Comparison of ENCODE assay signal across 10 cellular contexts in the genomic region with DNA sequence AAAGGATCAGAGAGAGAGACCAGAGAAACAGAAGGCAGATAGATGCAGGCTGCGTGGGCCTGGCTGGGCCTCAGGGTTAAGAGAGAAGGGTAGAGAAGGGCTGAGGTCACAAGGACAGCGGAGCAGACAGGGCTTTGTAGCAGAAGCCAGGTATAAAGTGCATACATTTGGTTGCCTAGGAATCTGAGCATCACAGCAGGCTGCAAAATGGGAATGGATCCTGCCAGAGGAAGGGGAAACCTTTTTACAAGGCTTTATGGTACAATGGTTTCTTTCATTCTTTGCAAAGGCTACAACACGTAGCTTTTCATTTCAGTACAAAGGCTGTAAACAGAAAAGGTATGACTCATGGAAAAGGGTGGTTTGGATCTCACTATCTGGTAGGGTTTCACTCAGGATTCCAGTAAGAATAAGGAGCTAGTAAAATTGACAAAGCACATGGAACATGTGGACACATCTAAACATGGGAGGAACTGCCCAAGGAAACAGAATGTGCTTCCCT.
DNase-seq lines count a peak whose midpoint lies in the region; ATAC-seq and TF ChIP-seq lines count a peak whose summit lies in the region.
"Had no signal": no experiment of that assay in that cellular context is flagged by ENCODE, and none has a peak within 500 bp of the region (broad histone marks: within the 10 kb centered on the region; RNA-seq: fewer than 3 reads in every experiment).

No MANE protein-coding gene starts in this region.

- peak overlapping the region; percentile 1 for H2AFZ ChIP-seq in neuronal stem cell (ENCODE audit: low read length)

- H3K27ac Mint-ChIP-seq in T-helper 2 cell treated with Interferon-gamma antibody and Interleukin-4, amounts not matched to agents 5 μg/mL and 100 μg/mL, for 36 hours: no peak overlapping the region
- H3K27ac Mint-ChIP-seq: activated T-helper 2 cell treated with anti-CD3 and anti-CD28 coated beads, Interferon-gamma antibody, Interleukin-2, Interleukin-4, amounts not matched to agents 10 μg/mL and 5 μg/mL and 100 μg/mL, durations not matched to agents 14 hours and 24 hours and 36 hours had no signal

- H3K36me3 ChIP-seq in neuronal stem cell (replicated peaks in 1 of 2; ENCODE audit: control insufficient read depth in 2 of 2, insufficient read depth in 2 of 2, low read length in 2 of 2): peaks cover 2 to 20% of the 10 kb centered on the region in 2 donors
- H3K36me3 ChIP-seq: neutrophil had no signal

- H3K79me1 ChIP-seq in neuronal stem cell (ENCODE audit: low read depth, low read length): no peaks in the 10 kb centered on the region

- H3K4me3 ChIP-seq in epithelial cell of proximal tubule (ENCODE audit: low read depth, low read length) (no peak overlapping the region), neuronal stem cell (ENCODE audit: low read length in 2 of 2) (no peak overlapping the region)

- H2BK15ac ChIP-seq in neuronal stem cell (ENCODE audit: low read length): no peak overlapping the region

- H3K18ac ChIP-seq in neuronal stem cell (ENCODE audit: low read length): no peak overlapping the region

- H2BK12ac ChIP-seq in neuronal stem cell (ENCODE audit: low read length): no peak overlapping the region

- H2BK5ac ChIP-seq in neuronal stem cell (ENCODE audit: low read length): no peak overlapping the region

- H3K27me3 Mint-ChIP-seq in T-helper 2 cell treated with Interferon-gamma antibody and Interleukin-4, amounts not matched to agents 5 μg/mL and 100 μg/mL, for 36 hours (ENCODE audit: low read depth): no peaks in the 10 kb centered on the region

- H3K4me3 Mint-ChIP-seq in T-helper 2 cell treated with Interferon-gamma antibody and Interleukin-4, amounts not matched to agents 5 μg/mL and 100 μg/mL, for 36 hours: no peak overlapping the region

- H3K27me3 ChIP-seq in neuronal stem cell (ENCODE audit: control insufficient read depth in 3 of 3, insufficient read depth in 3 of 3, low read depth in 1 of 3, low read length in 3 of 3): no peaks in the 10 kb centered on the region
- H3K27me3 ChIP-seq: neutrophil had no signal

- H4K91ac ChIP-seq in neuronal stem cell (ENCODE audit: low read depth, low read length, poor library complexity): no peak overlapping the region

- no CpG with 5 or more reads among the region's 3 CpGs for WGBS in neuronal stem cell (ENCODE audit: extremely low coverage in 2 of 2, insufficient read length in 2 of 2, insufficient replicate concordance in 1 of 2), 2 donors

- no peak overlapping the region for H4K8ac ChIP-seq in neuronal stem cell (ENCODE audit: low read depth, low read length)

- no peaks in the 10 kb centered on the region for H3K36me3 Mint-ChIP-seq in T-helper 2 cell treated with Interferon-gamma antibody and Interleukin-4, amounts not matched to agents 5 μg/mL and 100 μg/mL, for 36 hours (ENCODE audit: low read depth)

- ATAC-seq in GM18868 (IDR thresholded peaks at IDR 0.05; ENCODE audit: unreplicated experiment): peak; percentile 50
- ATAC-seq in GM19452 (IDR thresholded peaks at IDR 0.05; ENCODE audit: unreplicated experiment): no peak

- H3K4me1 ChIP-seq in neuronal stem cell (ENCODE audit: control insufficient read depth in 2 of 2, insufficient read depth in 1 of 2, low read depth in 1 of 2, low read length in 2 of 2): peaks cover 8 to 10% of the 10 kb centered on the region in 2 donors

- H3K9me3 ChIP-seq in neuronal stem cell (replicated peaks in 1 of 2; ENCODE audit: control insufficient read depth in 2 of 2, insufficient read depth in 1 of 2, low read depth in 1 of 2, low read length in 2 of 2): no peaks in the 10 kb centered on the region
- H3K9me3 ChIP-seq: neutrophil had no signal

- TF ChIP-seq CTCF in epithelial cell of proximal tubule (conservative IDR thresholded peaks at IDR 0.05; ENCODE audit: low read depth, low read length): no peak

- peak overlapping the region; percentile 27 for H3K27ac ChIP-seq in neuronal stem cell (replicated peaks; ENCODE audit: low read length)
- H3K27ac ChIP-seq: neutrophil had no signal

- no peak overlapping the region for H3K9ac ChIP-seq in neuronal stem cell (ENCODE audit: low read depth, low read length, poor library complexity)

- H3K4me2 ChIP-seq in neuronal stem cell (ENCODE audit: insufficient read depth, low read length, poor library complexity, severe bottlenecking): no peak overlapping the region

- no peak overlapping the region for H2AK5ac ChIP-seq in neuronal stem cell (ENCODE audit: low read depth, low read length)

- H3K9me3 Mint-ChIP-seq in T-helper 2 cell treated with Interferon-gamma antibody and Interleukin-4, amounts not matched to agents 5 μg/mL and 100 μg/mL, for 36 hours: no peaks in the 10 kb centered on the region
- H3K9me3 Mint-ChIP-seq: activated T-helper 2 cell treated with anti-CD3 and anti-CD28 coated beads, Interferon-gamma antibody, Interleukin-2, Interleukin-4, amounts not matched to agents 10 μg/mL and 5 μg/mL and 100 μg/mL, durations not matched to agents 14 hours and 24 hours and 36 hours had no signal

- no peak overlapping the region for H2BK120ac ChIP-seq in neuronal stem cell (ENCODE audit: low read depth, low read length)

- no peak overlapping the region for H3K23ac ChIP-seq in neuronal stem cell (ENCODE audit: low read depth, low read length, poor library complexity)

- no peaks in the 10 kb centered on the region for H3K4me1 Mint-ChIP-seq in T-helper 2 cell treated with Interferon-gamma antibody and Interleukin-4, amounts not matched to agents 5 μg/mL and 100 μg/mL, for 36 hours (ENCODE audit: low read depth)

- H3K4ac ChIP-seq in neuronal stem cell (ENCODE audit: low read length): no peak overlapping the region

- H3K14ac ChIP-seq in neuronal stem cell (ENCODE audit: low read length): no peak overlapping the region

- DNase-seq in NCI-H2196 (lab: John Stamatoyannopoulos, UW; ENCODE audit: unreplicated experiment) (peak; percentile 28), epithelial cell of proximal tubule (ENCODE audit: low read depth) (peak; percentile 35), neuronal stem cell (ENCODE audit: low spot score) (peak; percentile 21), NCI-H524 (lab: John Stamatoyannopoulos, UW) (no peak), SW 1271 (lab: John Stamatoyannopoulos, UW) (no peak)
- no peak for DNase-seq in T-helper 2 cell treated with Interferon-gamma antibody and Interleukin-4, amounts not matched to agents 5 μg/mL and 100 μg/mL, for 36 hours (ENCODE audit: low spot score)

Comparison
In these comparisons a context has a peak if more than half of its experiments do, and no peak if none do; other contexts are left out.
1. DNase-seq: peak in NCI-H2196 (single experiment), epithelial cell of proximal tubule (single experiment) and neuronal stem cell (single experiment); none in NCI-H524 (0 of 2), T-helper 2 cell treated with Interferon-gamma antibody and Interleukin-4, amounts not matched to agents 5 μg/mL and 100 μg/mL, for 36 hours (single experiment) and SW 1271 (0 of 2).